1 cellular context compared by ENCODE assay signal in genomic region chr18:59697236-59697932, GRCh38.
TF ChIP-seq lines count a peak whose summit lies in the region.

Gene CCBE1, minus strand, starts transcription at chr18:59697423.

TF ChIP-seq in HepG2, 621 proteins besides CTCF, POLR2A, EP300 and RAD21 (continued from another document):
- TF ChIP-seq GATA4 (IDR thresholded peaks at IDR 0.05; ENCODE audit: borderline replicate concordance, low read depth), result no peak
- TF ChIP-seq ZNF670 (CRISPR knock-in tag; IDR thresholded peaks at IDR 0.05; ENCODE audit: borderline replicate concordance), result no peak
- TF ChIP-seq TEAD2 (CRISPR knock-in tag; IDR thresholded peaks at IDR 0.05), result no peak
- TF ChIP-seq U2AF1 (optimal IDR thresholded peaks at IDR 0.05; ENCODE audit: low read depth, low read length), result no peak
- TF ChIP-seq ZBTB25 (CRISPR knock-in tag; IDR thresholded peaks at IDR 0.05), result no peak
- TF ChIP-seq ZNF740 (CRISPR knock-in tag; IDR thresholded peaks at IDR 0.05), result no peak
TF ChIP-seq in HepG2: peak in this region for 3.
